Comparison of ENCODE assay signal across 13 cellular contexts in genomic region chr18:2102022-2102421, GRCh38.
DNase-seq lines count a peak whose midpoint lies in the region; ATAC-seq and TF ChIP-seq lines count a peak whose summit lies in the region.
"Had no signal": no experiment of that assay in that cellular context is flagged by ENCODE, and none has a peak within 500 bp of the region (broad histone marks: within the 10 kb centered on the region; RNA-seq: fewer than 3 reads in every experiment).

No MANE protein-coding gene starts in this region.

- intact Hi-C loops in OCI-LY7 (cut with micrococcal nuclease; ENCODE audit: unreplicated experiment): no loop called here
- intact Hi-C loops in stomach (cut with DNase I; ENCODE audit: low total_unique reads): no loop called here
- intact Hi-C loops in esophagus muscularis mucosa (cut with DNase I): no loop called here

- ATAC-seq in GM18520 (IDR thresholded peaks at IDR 0.05; ENCODE audit: unreplicated experiment) (peak; percentile 52), GM21381 (IDR thresholded peaks at IDR 0.05; ENCODE audit: unreplicated experiment) (peak; percentile 55), HG03280 (IDR thresholded peaks at IDR 0.05; ENCODE audit: unreplicated experiment) (peak; percentile 52)
- ATAC-seq: activated CD4-positive, alpha-beta T cell treated with anti-CD3 and anti-CD28 coated beads for 36 hours had no signal

- H3K27ac ChIP-seq in OCI-LY7 (ENCODE audit: low read depth, low read length, poor library complexity, severe bottlenecking) (no peak overlapping the region), stomach (no peak overlapping the region), esophagus muscularis mucosa (replicated peaks in 1 of 4) (no peak overlapping the region)
- H3K27ac ChIP-seq: transverse colon had no signal

- TF ChIP-seq POLR2A in stomach (IDR thresholded peaks at IDR 0.05) (no peak), esophagus muscularis mucosa (IDR thresholded peaks at IDR 0.05; ENCODE audit: low read depth) (no peak)

- POLR2A ChIA-PET in OCI-LY7 (lab: Charles Lee): no interaction called here

- no peak overlapping the region for H2AFZ ChIP-seq in OCI-LY7 (ENCODE audit: low read length)

- no peak for TF ChIP-seq EP300 in stomach (IDR thresholded peaks at IDR 0.05)
- no peak for TF ChIP-seq EP300 in esophagus muscularis mucosa (IDR thresholded peaks at IDR 0.05)

- H3K4me3 ChIP-seq in OCI-LY7 (ENCODE audit: low read depth, low read length, poor library complexity, severe bottlenecking) (no peak overlapping the region), stomach (no peak overlapping the region), esophagus muscularis mucosa (no peak overlapping the region)
- H3K4me3 ChIP-seq: transverse colon had no signal

- no peaks in the 10 kb centered on the region for H3K9me3 ChIP-seq in OCI-LY7 (ENCODE audit: low read length)
- no peaks in the 10 kb centered on the region for H3K9me3 ChIP-seq in stomach
- H3K9me3 ChIP-seq in esophagus muscularis mucosa: no peaks in the 10 kb centered on the region
- H3K9me3 ChIP-seq: transverse colon had no signal

- no peaks in the 10 kb centered on the region; the same call in 1 of the 2 replicates for H3K9me2 ChIP-seq in OCI-LY7 (ENCODE audit: insufficient read depth, low read length)

- H3K79me2 ChIP-seq in OCI-LY7 (ENCODE audit: insufficient read depth, low read depth, low read length): no peaks in the 10 kb centered on the region

- no peaks in the 10 kb centered on the region for H3K4me1 ChIP-seq in OCI-LY7 (ENCODE audit: insufficient read depth, low read length, poor library complexity, severe bottlenecking)
- no peaks in the 10 kb centered on the region for H3K4me1 ChIP-seq in stomach
- no peaks in the 10 kb centered on the region for H3K4me1 ChIP-seq in esophagus muscularis mucosa
- H3K4me1 ChIP-seq: transverse colon had no signal

- DNase-seq in OCI-LY7 (ENCODE audit: low spot score): peak; percentile 27
- no peak for DNase-seq in kidney glomerular epithelial cell (lab: John Stamatoyannopoulos, UW)
- no peak for DNase-seq in NCI-H510A (lab: John Stamatoyannopoulos, UW)
- DNase-seq in stomach: no peak
- no peak for DNase-seq in esophagus muscularis mucosa (ENCODE audit: extremely low spot score)
- DNase-seq: activated CD4-positive, alpha-beta T cell treated with anti-CD3 and anti-CD28 coated beads for 36 hours; kidney; NCI-H774; stimulated activated CD4-positive, alpha-beta T cell treated with anti-CD3 and anti-CD28 coated beads, Interleukin-4, amount 100 ng/mL, for 4 hours; transverse colon had no signal

- H3K4me2 ChIP-seq in OCI-LY7 (ENCODE audit: low read length): no peak overlapping the region

- H3K27me3 ChIP-seq in stomach: no peaks in the 10 kb centered on the region
- H3K27me3 ChIP-seq in esophagus muscularis mucosa: no peaks in the 10 kb centered on the region
- H3K27me3 ChIP-seq: transverse colon had no signal

- CTCF ChIA-PET in OCI-LY7 (lab: Charles Lee; ENCODE audit: unreplicated experiment): no interaction called here

- no TSS peak for BruUV-seq in OCI-LY7 (replicated peaks; lab: Mats Ljungman, UMichigan)

- TF ChIP-seq CTCF in OCI-LY7 (conservative IDR thresholded peaks at IDR 0.05; ENCODE audit: low read length) (no peak), stomach (IDR thresholded peaks at IDR 0.05) (no peak), esophagus muscularis mucosa (IDR thresholded peaks at IDR 0.05) (no peak)

- H3K36me3 ChIP-seq in OCI-LY7 (ENCODE audit: insufficient read depth, low read length) (no peaks in the 10 kb centered on the region), stomach (no peaks in the 10 kb centered on the region), esophagus muscularis mucosa (no peaks in the 10 kb centered on the region)
- H3K36me3 ChIP-seq: transverse colon had no signal

- H4K20me1 ChIP-seq in OCI-LY7 (ENCODE audit: insufficient read depth, low read length): no peaks in the 10 kb centered on the region
